ENCODE assay signal across 1 cellular context in genomic region chr18:9619056-9619455, GRCh38.
TF ChIP-seq lines count a peak whose summit lies in the region.

No MANE protein-coding gene starts in this region.

TF ChIP-seq in K562, 482 proteins besides CTCF, POLR2A, EP300 and RAD21:
- TF ChIP-seq NFRKB (IDR thresholded peaks at IDR 0.05; ENCODE audit: low read depth), result no peak
- no peak for TF ChIP-seq ZNF165 (CRISPR knock-in tag; IDR thresholded peaks at IDR 0.05; ENCODE audit: borderline replicate concordance)
- no peak for TF ChIP-seq SRSF7 (optimal IDR thresholded peaks at IDR 0.05; ENCODE audit: low read depth, low read length)
- peak; percentile 78 for TF ChIP-seq ZNF512 (tag; IDR thresholded peaks at IDR 0.05)
- TF ChIP-seq TARDBP (IDR thresholded peaks at IDR 0.05), result no peak
- TF ChIP-seq NR2F6 (CRISPR knock-in tag; IDR thresholded peaks at IDR 0.05), result no peak
- no peak for TF ChIP-seq PHF20 (IDR thresholded peaks at IDR 0.05; ENCODE audit: partially characterized antibody)
- no peak for TF ChIP-seq E2F6 (IDR thresholded peaks at IDR 0.05; ENCODE audit: borderline replicate concordance in 1 of 2, extremely low read depth in 1 of 2, insufficient read depth in 1 of 2, insufficient read length in 1 of 2, low read depth in 1 of 2, low read length in 1 of 2, poor library complexity in 1 of 2, severe bottlenecking in 1 of 2)
